7 cellular contexts compared by ENCODE assay signal in genomic region chr22:44181033-44181911, GRCh38. TPM values are rescaled to one million over a fixed set of nuclear protein-coding genes. Genes with fewer than 3 reads are reported as not detected.
DNase-seq lines count a peak whose midpoint lies in the region; FAIRE-seq and TF ChIP-seq lines count a peak whose summit lies in the region.

No MANE protein-coding gene starts in this region.

- H3K4me1 ChIP-seq in H1 (replicated peaks in 1 of 4; ENCODE audit: control insufficient read depth in 3 of 4, insufficient read depth in 4 of 4, low read length in 3 of 4) = peaks cover 0 to 12% (median 9%) of the 10 kb centered on the region in 4 experiments; a peak in 5 of 7 replicates

- POLR2A ChIA-PET in H1 (lab: Charles Lee; ENCODE audit: partially characterized antibody) = interaction anchor here (1.0 to 4.1 kb wide), 4 partner anchors 10 to 34 kb away, joined by 3 to 22 read pairs (median 5); no protein-coding TSS in a partner anchor

- TF ChIP-seq CTCF in HL-60 (IDR thresholded peaks at IDR 0.05; ENCODE audit: insufficient read depth, low read length) (no peak), H1 (IDR thresholded peaks at IDR 0.05; ENCODE audit: control extremely low read depth in 1 of 3, insufficient read depth in 1 of 3, low read depth in 1 of 3, low read length in 3 of 3) (no peak)

- H3K14ac ChIP-seq in H1 (ENCODE audit: insufficient read length) = no peak overlapping the region

- H3K4me3 ChIP-seq in HL-60 (replicated peaks; ENCODE audit: insufficient read depth, low read length) (peak overlapping the region; percentile 74), H1 (ENCODE audit: extremely low read depth in 1 of 4, insufficient read depth in 2 of 4, low read depth in 3 of 4, low read length in 4 of 4) (no peak overlapping the region)

- H4K91ac ChIP-seq in H1 (replicated peaks; ENCODE audit: insufficient read length, low read length) = no peak overlapping the region

- H3K23ac ChIP-seq in H1 (ENCODE audit: insufficient read length) = no peak overlapping the region

- H2BK20ac ChIP-seq in H1 (ENCODE audit: low read length) = peak overlapping the region; percentile 94

- H3K27me3 ChIP-seq in HL-60 (ENCODE audit: insufficient read depth, poor library complexity, severe bottlenecking) (no peaks in the 10 kb centered on the region), H1 (replicated peaks in 1 of 4; ENCODE audit: control insufficient read depth in 3 of 4, extremely low read depth in 1 of 4, insufficient read depth in 3 of 4, low read length in 3 of 4) (no peaks in the 10 kb centered on the region)

- no peak overlapping the region for H4K5ac ChIP-seq in H1 (ENCODE audit: insufficient read length, low read depth, low read length)

- no peaks in the 10 kb centered on the region for H3K36me3 ChIP-seq in H1 (ENCODE audit: control insufficient read depth in 2 of 4, insufficient read depth in 4 of 4, low read length in 3 of 4)

- H3K9me3 ChIP-seq in H1 (ENCODE audit: insufficient read depth in 2 of 2, low read depth in 1 of 2, low read length in 1 of 2) = no peaks in the 10 kb centered on the region

- CTCF ChIA-PET in H1 (lab: Charles Lee; ENCODE audit: partially characterized antibody) = interaction anchor here (0.7 to 2.3 kb wide), 10 partner anchors 10 to 135 kb away, joined by 3 to 11 read pairs (median 4); no protein-coding TSS in a partner anchor

- H2BK120ac ChIP-seq in H1 (replicated peaks; ENCODE audit: low read depth, low read length) = peak overlapping the region; percentile 90

- no peak overlapping the region for H2AK5ac ChIP-seq in H1 (ENCODE audit: low read depth, low read length)

- TF ChIP-seq RAD21 in H1 (IDR thresholded peaks at IDR 0.05 in 1 of 2, conservative IDR thresholded peaks at IDR 0.05 in 1 of 2; ENCODE audit: low read depth in 2 of 2, low read length in 2 of 2) = no peak

- 0 out of 2 replicates have a peak overlapping the region, but pooled peaks have one; percentile 63 for H2AFZ ChIP-seq in H1 (ENCODE audit: low read length)

- 0 out of 2 replicates have a peak overlapping the region, but pooled peaks have one; percentile 73 for H2BK15ac ChIP-seq in H1 (ENCODE audit: low read length)

- 86% methylated on average over 22 of the region's 40 CpGs; no CpG with 5 or more reads in 1 of the 2 experiments for WGBS in H1 (ENCODE audit: extremely low coverage in 1 of 2, insufficient coverage in 1 of 2, insufficient read length in 1 of 2, insufficient replicate concordance in 2 of 2, low coverage in 1 of 2, low lambda C conversion rate in 2 of 2, missing lambda C conversion rate in 1 of 2), 2 experiments

- TF ChIP-seq POLR2A in H1 (IDR thresholded peaks at IDR 0.05; ENCODE audit: control extremely low read depth in 1 of 2, low read depth in 2 of 2, low read length in 2 of 2) = no peak

- no peak for FAIRE-seq in H1 (lab: Jason Lieb, UNC)

- H3K18ac ChIP-seq in H1 (ENCODE audit: extremely low read depth, low read length) = no peak overlapping the region

- H4K20me1 ChIP-seq in H1 (replicated peaks in 1 of 2; ENCODE audit: control insufficient read depth in 1 of 2, insufficient read depth in 2 of 2, low read length in 2 of 2) = no peaks in the 10 kb centered on the region

- no peak overlapping the region for H3K56ac ChIP-seq in H1 (replicated peaks; ENCODE audit: insufficient read length, low read depth, low read length)

- H3K27ac ChIP-seq in HL-60 (replicated peaks) (peak overlapping the region; percentile 97), H1 (ENCODE audit: low read depth, low read length) (no peak overlapping the region)

- peak overlapping the region; percentile 35 for H3K4ac ChIP-seq in H1 (replicated peaks; ENCODE audit: insufficient read length, low read depth, low read length)

- H3K23me2 ChIP-seq in H1 (ENCODE audit: low read depth, low read length) = no peaks in the 10 kb centered on the region

- peak overlapping the region; percentile 95; the same call in 1 of the 2 replicates for H2BK12ac ChIP-seq in H1 (ENCODE audit: low read depth, low read length)

- no peaks in the 10 kb centered on the region for H3K79me1 ChIP-seq in H1 (ENCODE audit: low read depth, low read length)

- DNase-seq in HL-60 (ENCODE audit: low read depth in 1 of 2, low spot score in 1 of 2) (peak; percentile 86 to 91), H1 (ENCODE audit: low read depth in 1 of 2, low spot score in 2 of 2) (no peak), cerebellar cortex (ENCODE audit: low spot score) (no peak), HUDEP-2 (lab: John Stamatoyannopoulos, UW; ENCODE audit: unreplicated experiment in 76 of 76) (no peak), DMS79 treated with DMSO at 0.1 percent for 48 hours (lab: John Stamatoyannopoulos, UW) (no peak)
- peak; percentile 66 for DNase-seq in activated CD4-positive, alpha-beta T cell treated with anti-CD3 and anti-CD28 coated beads, Interleukin-2, amount 50 U/mL, for 1 hour
- DNase-seq in stimulated activated CD4-positive, alpha-beta T cell treated with anti-CD3 and anti-CD28 coated beads, Interleukin-2, amount 100 ng/mL, for 4 hours (ENCODE audit: low read depth) = peak; percentile 72

- H3K9ac ChIP-seq in H1 (replicated peaks in 1 of 4; ENCODE audit: extremely low read depth in 1 of 4, low read depth in 3 of 4, low read length in 3 of 4) = no peak overlapping the region

- H3K4me2 ChIP-seq in H1 (ENCODE audit: insufficient read depth in 1 of 2, low read depth in 2 of 2, low read length in 2 of 2) = no peak overlapping the region

- peak overlapping the region; percentile 77 for H4K8ac ChIP-seq in H1 (ENCODE audit: extremely low read depth, insufficient read depth, low read length)

- TF ChIP-seq EP300 in H1 (IDR thresholded peaks at IDR 0.05; ENCODE audit: borderline replicate concordance in 1 of 2, low read depth in 2 of 2, low read length in 2 of 2) = no peak

- peak overlapping the region; percentile 77; the same call in 1 of the 2 replicates for H2BK5ac ChIP-seq in H1 (ENCODE audit: low read depth, low read length)

- no peaks in the 10 kb centered on the region for H3K79me2 ChIP-seq in H1 (ENCODE audit: control insufficient read depth in 1 of 2, insufficient read depth in 2 of 2, low read length in 2 of 2)

TF ChIP-seq in H1, 55 proteins besides CTCF, POLR2A, EP300 and RAD21:
- TF ChIP-seq, protein P1, sequence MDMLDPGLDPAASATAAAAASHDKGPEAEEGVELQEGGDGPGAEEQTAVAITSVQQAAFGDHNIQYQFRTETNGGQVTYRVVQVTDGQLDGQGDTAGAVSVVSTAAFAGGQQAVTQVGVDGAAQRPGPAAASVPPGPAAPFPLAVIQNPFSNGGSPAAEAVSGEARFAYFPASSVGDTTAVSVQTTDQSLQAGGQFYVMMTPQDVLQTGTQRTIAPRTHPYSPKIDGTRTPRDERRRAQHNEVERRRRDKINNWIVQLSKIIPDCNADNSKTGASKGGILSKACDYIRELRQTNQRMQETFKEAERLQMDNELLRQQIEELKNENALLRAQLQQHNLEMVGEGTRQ (IDR thresholded peaks at IDR 0.05; ENCODE audit: low read length) = no peak
- TF ChIP-seq, protein P2, sequence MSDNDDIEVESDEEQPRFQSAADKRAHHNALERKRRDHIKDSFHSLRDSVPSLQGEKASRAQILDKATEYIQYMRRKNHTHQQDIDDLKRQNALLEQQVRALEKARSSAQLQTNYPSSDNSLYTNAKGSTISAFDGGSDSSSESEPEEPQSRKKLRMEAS (IDR thresholded peaks at IDR 0.05) = no peak
- TF ChIP-seq SRF (IDR thresholded peaks at IDR 0.05; ENCODE audit: low read depth, low read length) (no peak), GTF2F1 (IDR thresholded peaks at IDR 0.05; ENCODE audit: borderline replicate concordance, low read depth, low read length) (no peak), CBX8 (IDR thresholded peaks at IDR 0.05; ENCODE audit: borderline replicate concordance, low read depth, low read length) (no peak), SP1 (IDR thresholded peaks at IDR 0.05; ENCODE audit: low read depth, low read length) (no peak), BRCA1 (IDR thresholded peaks at IDR 0.05; ENCODE audit: low read depth, low read length) (no peak), JUND (IDR thresholded peaks at IDR 0.05; ENCODE audit: low read length) (no peak), BACH1 (IDR thresholded peaks at IDR 0.05; ENCODE audit: low read length) (no peak), RXRA (IDR thresholded peaks at IDR 0.05; ENCODE audit: insufficient read depth, low read depth, low read length) (no peak), CHD2 (IDR thresholded peaks at IDR 0.05; ENCODE audit: low read length) (no peak)
TF ChIP-seq in H1: peak in this region for 0.

RNA-seq across cellular contexts. Expression of gene PARVG, which starts 0.5 kb away (rescaled TPM):
- 0.37 and 0.50 TPM in 2 replicates for total RNA-seq in H1 (2021; fragmentation: NEBNext Ultra II Directional; extraction: Animal tissue kit (Norgen Biotek cat#: 25700))
- 0.80 and 1.5 TPM in 2 replicates for polyA plus RNA-seq in H1 (2011; rRNA removed)
- polyA plus RNA-seq in H1 (2011; cell fraction: cytosol; rRNA removed) = 1.7 TPM
- 3.1 TPM for polyA plus RNA-seq in H1 (2011; cell fraction: nucleus; rRNA removed)
- polyA plus RNA-seq in H1 (2012, experiment 1 of 2) = 0.17 to 0.80 TPM (median 0.41 TPM) in 4 replicates
- polyA plus RNA-seq in H1 (2012, experiment 2 of 2) = 0.45 TPM
- 0.95 TPM for polyA plus RNA-seq in H1 (2013, experiment 1 of 2)
- polyA plus RNA-seq in H1 (2013, experiment 2 of 2) = 0.42 TPM
- polyA minus RNA-seq in H1 (2011; rRNA and poly(A)+ RNA removed) = 0.60 and 0.93 TPM in 2 replicates
- 0.81 TPM for polyA minus RNA-seq in H1 (2011; cell fraction: cytosol; rRNA and poly(A)+ RNA removed)
- polyA minus RNA-seq in H1 (2011; cell fraction: nucleus; rRNA and poly(A)+ RNA removed) = 1.5 TPM

Comparison
In these comparisons a context has a peak if more than half of its experiments do, and no peak if none do; other contexts are left out.
1. DNase-seq: peak in HL-60 (2 of 2), activated CD4-positive, alpha-beta T cell treated with anti-CD3 and anti-CD28 coated beads, Interleukin-2, amount 50 U/mL, for 1 hour (single experiment) and stimulated activated CD4-positive, alpha-beta T cell treated with anti-CD3 and anti-CD28 coated beads, Interleukin-2, amount 100 ng/mL, for 4 hours (single experiment); none in H1 (0 of 2), cerebellar cortex (single experiment), HUDEP-2 (0 of 76) and DMS79 treated with DMSO at 0.1 percent for 48 hours (single experiment).